Comparison of ENCODE assay signal across 7 cellular contexts in the genomic region with DNA sequence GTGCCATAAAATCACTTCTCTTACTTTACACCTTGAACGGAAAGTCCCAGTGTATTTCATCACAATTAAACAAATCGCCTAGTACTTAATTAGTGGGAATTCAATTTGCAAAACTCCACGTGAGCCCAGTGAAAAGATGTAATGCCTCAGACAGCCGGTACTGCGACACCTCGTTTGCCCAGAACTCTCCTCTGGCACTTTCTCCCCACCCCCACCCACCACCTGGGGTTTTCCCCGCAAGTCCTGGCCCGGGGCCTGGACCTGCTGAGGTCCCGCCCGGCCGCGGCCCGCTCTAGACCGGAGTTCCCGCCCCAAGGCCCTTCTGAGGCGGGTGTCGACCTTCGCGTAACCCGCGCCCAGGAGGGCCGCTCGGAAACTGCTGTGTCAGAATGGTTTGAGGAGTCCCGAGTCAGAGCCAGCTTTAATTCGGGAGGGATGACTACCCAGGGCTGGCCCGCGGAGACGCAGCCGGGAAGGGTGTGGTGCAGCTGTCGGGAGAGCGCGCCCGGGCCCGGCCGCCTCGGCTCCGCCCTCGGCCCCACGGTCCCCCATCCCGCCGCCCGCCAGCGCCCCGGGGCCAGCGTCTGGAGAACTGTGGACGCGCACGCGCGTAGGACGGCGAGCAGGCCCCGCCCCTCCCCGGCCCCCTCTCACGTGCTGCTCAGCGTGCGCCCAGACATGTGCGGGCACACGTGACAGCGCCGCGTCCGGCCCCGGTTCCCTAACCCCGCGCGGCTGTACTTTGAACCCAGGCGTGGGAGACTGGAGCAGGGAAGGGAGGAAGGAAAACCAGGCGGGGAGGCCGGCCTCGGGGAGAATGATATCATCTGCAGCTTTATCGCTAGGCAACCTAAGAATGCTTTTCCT. TPM values are rescaled to one million over a fixed set of nuclear protein-coding genes. Genes with fewer than 3 reads are reported as not detected.
DNase-seq lines count a peak whose midpoint lies in the region; ATAC-seq and TF ChIP-seq lines count a peak whose summit lies in the region.

No MANE protein-coding gene starts in this region.

- H3K27ac ChIP-seq in caudate nucleus (ENCODE audit: low read depth, low read length) (peak overlapping the region; percentile 98), smooth muscle cell (ENCODE audit: low read depth) (peak overlapping the region; percentile 90)

- peak; percentile 78 for ATAC-seq in HG02610 (IDR thresholded peaks at IDR 0.05; ENCODE audit: unreplicated experiment)

- 3% methylated on average over 48 of the region's 72 CpGs for WGBS in smooth muscle cell (ENCODE audit: low lambda C conversion rate)

- no peaks in the 10 kb centered on the region for H3K9me3 ChIP-seq in smooth muscle cell (replicated peaks; ENCODE audit: low read depth)

- H3F3A ChIP-seq in smooth muscle cell (ENCODE audit: low read depth) = peaks cover 17% of the 10 kb centered on the region

- H3K4me3 ChIP-seq in WI38 (ENCODE audit: low read depth, low read length) (peak overlapping the region; percentile 63), smooth muscle cell (peak overlapping the region; percentile 60)

- H4K20me1 ChIP-seq in smooth muscle cell (ENCODE audit: low read depth) = no peaks in the 10 kb centered on the region

- H3K36me3 ChIP-seq in smooth muscle cell (ENCODE audit: low read depth) = no peaks in the 10 kb centered on the region

- H3K9ac ChIP-seq in smooth muscle cell (ENCODE audit: low read depth) = peak overlapping the region; percentile 82

- no peak for TF ChIP-seq CTCF in GM13976 (IDR thresholded peaks at IDR 0.05; ENCODE audit: borderline replicate concordance, control extremely low read depth, extremely low read depth, insufficient read depth, missing control alignments)
- no peak for TF ChIP-seq CTCF in WI38 (IDR thresholded peaks at IDR 0.05; ENCODE audit: low read depth, low read length)
- peak; percentile 19 for TF ChIP-seq CTCF in smooth muscle cell (IDR thresholded peaks at IDR 0.05; ENCODE audit: borderline replicate concordance, insufficient read depth, poor library complexity, severe bottlenecking)

- peak overlapping the region; percentile 84 for H3K4me2 ChIP-seq in smooth muscle cell

- H2AFZ ChIP-seq in smooth muscle cell (ENCODE audit: low read depth) = peak overlapping the region; percentile 78

- in situ Hi-C loops in GM13976 (cut with MboI; ENCODE audit: low sequenced_read_pairs, unreplicated experiment) = loop anchor here (25.0 kb wide), 1 partner anchor 748 kb away; no protein-coding TSS in a partner anchor

- no peaks in the 10 kb centered on the region for H3K79me2 ChIP-seq in smooth muscle cell (ENCODE audit: low read depth)

- no peaks in the 10 kb centered on the region for H3K27me3 ChIP-seq in smooth muscle cell (ENCODE audit: low read depth)

- H3K4me1 ChIP-seq in smooth muscle cell (ENCODE audit: low read depth) = peaks cover 11% of the 10 kb centered on the region

- DNase-seq in GM13976 (ENCODE audit: low spot score) = peak; percentile 89
- peak; percentile 83 to 95 (median 93) for DNase-seq in NCI-H1417 (lab: John Stamatoyannopoulos, UW)
- peak; percentile 32 to 97 (median 87) for DNase-seq in caudate nucleus (lab: John Stamatoyannopoulos, UW)
- peak; percentile 85 for DNase-seq in inferior parietal cortex (ENCODE audit: extremely low spot score)
- peak; percentile 76 for DNase-seq in smooth muscle cell (lab: John Stamatoyannopoulos, UW; ENCODE audit: unreplicated experiment)

RNA-seq across cellular contexts. Expression of a gene that starts 10.8 kb away (rescaled TPM):
- 4.4 and 6.0 TPM in 2 replicates for total RNA-seq in smooth muscle cell
- 10.3 and 10.6 TPM in 2 replicates for polyA plus RNA-seq in smooth muscle cell

Comparison
In these comparisons a context has a peak if more than half of its experiments do, and no peak if none do; other contexts are left out.
1. Peak in every context shown above with its lines: DNase-seq, ATAC-seq, H3K4me3 ChIP-seq and H3K27ac ChIP-seq.